11 cellular contexts compared by ENCODE assay signal in the genomic region with DNA sequence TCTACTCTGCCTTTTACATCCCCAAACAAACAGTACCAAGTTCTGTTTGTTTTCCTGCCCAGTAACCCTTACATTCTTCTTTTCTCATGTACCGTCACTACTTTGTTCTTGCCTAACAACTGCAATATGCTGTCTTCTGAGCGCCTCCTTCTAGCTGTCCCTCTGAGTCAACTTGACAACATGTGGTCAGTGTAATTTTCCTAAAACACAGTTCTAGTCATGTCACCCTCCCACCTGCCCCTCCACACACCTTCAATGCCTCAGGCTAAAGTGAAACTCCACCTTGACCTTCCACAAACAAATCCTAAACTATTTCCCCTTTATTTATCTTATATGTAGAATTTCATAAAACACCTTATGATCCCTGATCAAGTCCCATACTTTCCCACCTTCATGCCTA. TPM values are rescaled to one million over a fixed set of nuclear protein-coding genes. Genes with fewer than 3 reads are reported as not detected.
DNase-seq lines count a peak whose midpoint lies in the region; ATAC-seq and TF ChIP-seq lines count a peak whose summit lies in the region.
"Had no signal": no experiment of that assay in that cellular context is flagged by ENCODE, and none has a peak within 500 bp of the region (broad histone marks: within the 10 kb centered on the region; RNA-seq: fewer than 3 reads in every experiment).

No MANE protein-coding gene starts in this region.

- H3K4me3 ChIP-seq in choroid plexus epithelial cell (ENCODE audit: low read depth, low read length) (no peak overlapping the region), stomach (no peak overlapping the region)

- DNase-seq in choroid plexus epithelial cell (ENCODE audit: low read depth): peak; percentile 64
- no peak for DNase-seq in effector CD4-positive, alpha-beta T cell
- no peak for DNase-seq in activated T-cell treated with anti-CD3 and anti-CD28 coated beads, Interleukin-2, amount 50 U/mL, for 24 hours
- no peak for DNase-seq in stomach
- no peak for DNase-seq in DMS153 treated with DMSO at 0.1 percent for 48 hours (lab: John Stamatoyannopoulos, UW; ENCODE audit: unreplicated experiment)

- peaks cover 0 to 8% (median 4%) of the 10 kb centered on the region in 4 donors for H3K4me1 ChIP-seq in stomach

- H3K4me3 Mint-ChIP-seq in activated T-cell treated with anti-CD3 and anti-CD28 coated beads, Interleukin-2, amount 50 U/mL, for 24 hours: no peak overlapping the region
- H3K4me3 Mint-ChIP-seq: activated B cell treated with CpG ODN at 0.5 μM for 24 hours; activated naive CD8-positive, alpha-beta T cell treated with anti-CD3 and anti-CD28 coated beads, Interleukin-2, amount 10 ng/mL, durations not matched to agents 7 days and 5 days; H9 had no signal

- no peaks in the 10 kb centered on the region for H3K36me3 ChIP-seq in stomach

- peaks cover 32% of the 10 kb centered on the region for H3K27me3 Mint-ChIP-seq in activated T-cell treated with anti-CD3 and anti-CD28 coated beads, Interleukin-2, amount 50 U/mL, for 24 hours
- H3K27me3 Mint-ChIP-seq: activated B cell treated with CpG ODN at 0.5 μM for 24 hours had no signal

- no peak for TF ChIP-seq EP300 in stomach (IDR thresholded peaks at IDR 0.05)

- H3K27ac Mint-ChIP-seq in activated T-cell treated with anti-CD3 and anti-CD28 coated beads, Interleukin-2, amount 50 U/mL, for 24 hours: no peak overlapping the region
- H3K27ac Mint-ChIP-seq: activated naive CD8-positive, alpha-beta T cell treated with anti-CD3 and anti-CD28 coated beads, Interleukin-2, amount 10 ng/mL, durations not matched to agents 7 days and 5 days; H9 had no signal

- H3K9me3 ChIP-seq in stomach: no peaks in the 10 kb centered on the region

- 65 to 86% (median 72%) methylated on average over 2 of the region's 2 CpGs for WGBS in stomach, 5 donors

- no peaks in the 10 kb centered on the region for H3K36me3 Mint-ChIP-seq in activated T-cell treated with anti-CD3 and anti-CD28 coated beads, Interleukin-2, amount 50 U/mL, for 24 hours (ENCODE audit: low read depth)
- H3K36me3 Mint-ChIP-seq: activated naive CD8-positive, alpha-beta T cell treated with anti-CD3 and anti-CD28 coated beads, Interleukin-2, amount 10 ng/mL, durations not matched to agents 7 days and 5 days had no signal

- intact Hi-C loops in stomach (cut with DNase I; ENCODE audit: low total_unique reads): no loop called here

- no peak for TF ChIP-seq CTCF in choroid plexus epithelial cell (conservative IDR thresholded peaks at IDR 0.05; ENCODE audit: low read depth, low read length)
- no peak for TF ChIP-seq CTCF in stomach (IDR thresholded peaks at IDR 0.05)

- ATAC-seq in GM18520 (IDR thresholded peaks at IDR 0.05; ENCODE audit: unreplicated experiment): peak; percentile 87
- ATAC-seq in GM21390 (IDR thresholded peaks at IDR 0.05; ENCODE audit: unreplicated experiment): peak; percentile 53
- peak; percentile 73 for ATAC-seq in HG03095 (IDR thresholded peaks at IDR 0.05; ENCODE audit: unreplicated experiment)

- no peak for TF ChIP-seq POLR2A in stomach (IDR thresholded peaks at IDR 0.05)

- peaks cover 0 to 5% (median 0%) of the 10 kb centered on the region in 3 donors for H3K27me3 ChIP-seq in stomach

- no peaks in the 10 kb centered on the region for H3K9me3 Mint-ChIP-seq in activated T-cell treated with anti-CD3 and anti-CD28 coated beads, Interleukin-2, amount 50 U/mL, for 24 hours
- H3K9me3 Mint-ChIP-seq: activated B cell treated with CpG ODN at 0.5 μM for 24 hours; activated naive CD8-positive, alpha-beta T cell treated with anti-CD3 and anti-CD28 coated beads, Interleukin-2, amount 10 ng/mL, durations not matched to agents 7 days and 5 days; H9 had no signal

- no peak overlapping the region for H3K27ac ChIP-seq in stomach

- peaks cover 42% of the 10 kb centered on the region for H3K4me1 Mint-ChIP-seq in activated T-cell treated with anti-CD3 and anti-CD28 coated beads, Interleukin-2, amount 50 U/mL, for 24 hours (ENCODE audit: low read depth)

RNA-seq across cellular contexts. Expression of a gene that starts 18.0 kb away (rescaled TPM):
- 10 to 100 TPM in 2 of 5 donors, 1 to 10 TPM in 2, not detected in 1; 4.5 to 26.8 (median 12.9) TPM for total RNA-seq in stomach
- polyA plus RNA-seq in stomach: 1 to 10 TPM; 1.4 to 4.3 (median 3.1) TPM
